Comparison of ENCODE assay signal across 7 cellular contexts in genomic region chr21:42187976-42188653, GRCh38. TPM values are rescaled to one million over a fixed set of nuclear protein-coding genes. Genes with fewer than 3 reads are reported as not detected.
A peak's percentile ranks its signal among the peaks of the same experiment; 100 is the strongest.
DNase-seq lines count a peak whose midpoint lies in the region; ATAC-seq lines count a peak whose summit lies in the region.

No MANE protein-coding gene starts in this region.

- H3K9me3 ChIP-seq in trophoblast cell (ENCODE audit: insufficient read depth, low read depth, low read length): peaks cover 7% of the 10 kb centered on the region

- no peak overlapping the region for H3K4me3 ChIP-seq in trophoblast cell (ENCODE audit: low read depth, low read length)

- H3K36me3 ChIP-seq in trophoblast cell (ENCODE audit: control insufficient read depth in 1 of 2, insufficient read depth in 2 of 2, low read length in 2 of 2): no peaks in the 10 kb centered on the region

- no peak overlapping the region for H3K14ac ChIP-seq in trophoblast cell (ENCODE audit: low read length)

- H3K4ac ChIP-seq in trophoblast cell (ENCODE audit: low read depth, low read length): no peak overlapping the region

- H4K91ac ChIP-seq in trophoblast cell (ENCODE audit: low read depth, low read length): no peak overlapping the region

- no CpG with 5 or more reads among the region's 8 CpGs for WGBS in trophoblast cell (ENCODE audit: extremely low coverage, insufficient coverage, insufficient read length)

- H4K12ac ChIP-seq in trophoblast cell (ENCODE audit: low read depth, low read length): no peak overlapping the region

- H2BK12ac ChIP-seq in trophoblast cell (ENCODE audit: low read length): no peak overlapping the region

- no peak overlapping the region for H2AK5ac ChIP-seq in trophoblast cell (ENCODE audit: low read length)

- peak; percentile 59 for DNase-seq in activated CD4-positive, CD25-positive, alpha-beta regulatory T cell treated with anti-CD3 and anti-CD28 coated beads, Interleukin-2, amount 50 U/mL, for 72 hours
- peak; percentile 69 for DNase-seq in effector CD4-positive, alpha-beta T cell
- peak; percentile 62 for DNase-seq in stimulated activated CD4-positive, alpha-beta T cell treated with anti-CD3 and anti-CD28 coated beads, Interleukin-12 subunit alpha, Interleukin-12 subunit beta, amount 100 ng/mL, for 4 hours
- DNase-seq in LoVo (ENCODE audit: low spot score): no peak
- DNase-seq in trophoblast cell: no peak

- ATAC-seq in GM19351 (IDR thresholded peaks at IDR 0.05; ENCODE audit: unreplicated experiment) (peak; percentile 98), HG03432 (IDR thresholded peaks at IDR 0.05; ENCODE audit: unreplicated experiment) (peak; percentile 96)

- no peak overlapping the region for H3K18ac ChIP-seq in trophoblast cell (ENCODE audit: low read length)

- no peak overlapping the region for H4K8ac ChIP-seq in trophoblast cell (ENCODE audit: low read depth, low read length)

- no peak overlapping the region for H3K4me2 ChIP-seq in trophoblast cell (ENCODE audit: low read length)

- no peak overlapping the region for H2BK120ac ChIP-seq in trophoblast cell (ENCODE audit: insufficient read depth, low read length, poor library complexity)

- H3K9ac ChIP-seq in trophoblast cell (ENCODE audit: low read length): no peak overlapping the region

- no peaks in the 10 kb centered on the region for H3K27me3 ChIP-seq in trophoblast cell (ENCODE audit: insufficient read depth, low read length)

- no peaks in the 10 kb centered on the region for H3K79me1 ChIP-seq in trophoblast cell (ENCODE audit: low read length)

- no peak overlapping the region for H3K27ac ChIP-seq in trophoblast cell (ENCODE audit: low read depth, low read length)

- H2AFZ ChIP-seq in trophoblast cell (ENCODE audit: insufficient read depth, low read length, poor library complexity): no peak overlapping the region

- peaks cover 3 to 4% of the 10 kb centered on the region in 2 experiments for H3K4me1 ChIP-seq in trophoblast cell (ENCODE audit: control insufficient read depth in 1 of 2, insufficient read depth in 2 of 2, low read length in 2 of 2)

- no peak overlapping the region for H3K23ac ChIP-seq in trophoblast cell (ENCODE audit: low read length)

- no peak overlapping the region for H2BK5ac ChIP-seq in trophoblast cell (ENCODE audit: low read depth, low read length, poor library complexity)

- H3K79me2 ChIP-seq in trophoblast cell (ENCODE audit: control insufficient read depth, insufficient read depth, low read length, poor library complexity): no peaks in the 10 kb centered on the region

RNA-seq across cellular contexts. Expression of gene ABCG1, which starts 30.8 kb away (rescaled TPM):
- 0.70 and 0.99 TPM in 2 replicates for polyA plus RNA-seq in trophoblast cell (2013)

Comparison
In these comparisons a context has a peak if more than half of its experiments do, and no peak if none do; other contexts are left out.
1. DNase-seq: peak in activated CD4-positive, CD25-positive, alpha-beta regulatory T cell treated with anti-CD3 and anti-CD28 coated beads, Interleukin-2, amount 50 U/mL, for 72 hours (single experiment), effector CD4-positive, alpha-beta T cell (single experiment) and stimulated activated CD4-positive, alpha-beta T cell treated with anti-CD3 and anti-CD28 coated beads, Interleukin-12 subunit alpha, Interleukin-12 subunit beta, amount 100 ng/mL, for 4 hours (single experiment); none in LoVo (single experiment) and trophoblast cell (0 of 2).